In the genomic region with DNA sequence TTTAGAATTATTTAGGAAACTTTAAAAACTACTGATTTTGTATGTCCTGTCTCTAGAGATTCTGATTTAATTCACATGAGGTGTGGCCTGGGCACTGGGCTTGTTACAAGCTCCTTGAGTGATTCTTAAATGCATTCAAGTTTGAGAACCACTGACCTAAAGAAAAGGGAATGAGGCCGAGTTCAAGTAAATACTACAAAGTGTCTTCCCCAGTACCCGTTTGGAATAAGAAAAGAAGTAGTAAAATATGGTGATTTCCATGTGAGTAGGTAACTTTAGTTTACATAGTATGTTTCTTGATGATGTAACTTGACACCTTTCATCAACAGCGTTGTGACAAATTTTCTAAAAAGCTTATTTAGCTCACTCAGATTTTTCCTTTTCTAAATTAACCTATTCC, we compare ENCODE assay signal across 29 cellular contexts.
"Had no signal": no experiment of that assay in that cellular context is flagged by ENCODE, and none has a peak within 500 bp of the region (broad histone marks: within the 10 kb centered on the region; RNA-seq: fewer than 3 reads in every experiment).

No MANE protein-coding gene starts in this region.

- H3K36me3 ChIP-seq: brain microvascular endothelial cell, right atrium auricular region, spleen, suprapubic skin, tibial artery, upper lobe of right lung, WERI-Rb-1 had no signal

- H3K36me3 Mint-ChIP-seq: activated CD4-positive, alpha-beta memory T cell treated with anti-CD3 and anti-CD28 coated beads for 36 hours; activated naive CD4-positive, alpha-beta T cell treated with anti-CD3 and anti-CD28 coated beads, Interleukin-2, amount 10 ng/mL, durations not matched to agents 7 days and 5 days had no signal

- H3K4me3 ChIP-seq: right atrium auricular region, spleen, suprapubic skin, tibial artery, upper lobe of right lung had no signal

- H2AFZ ChIP-seq: parathyroid adenoma had no signal

- H3K9me3 ChIP-seq: upper lobe of right lung had no signal

- H3K27me3 Mint-ChIP-seq: activated CD4-positive, alpha-beta memory T cell treated with anti-CD3 and anti-CD28 coated beads for 36 hours; activated CD4-positive, alpha-beta T cell treated with anti-CD3 and anti-CD28 coated beads, Interleukin-2, amount 10 ng/mL, durations not matched to agents 24 days and 14 days; activated naive CD4-positive, alpha-beta T cell treated with anti-CD3 and anti-CD28 coated beads, Interleukin-2, amount 10 ng/mL, durations not matched to agents 7 days and 5 days; naive thymus-derived CD4-positive, alpha-beta T cell had no signal

- H3K4me1 Mint-ChIP-seq: activated CD4-positive, alpha-beta T cell treated with anti-CD3 and anti-CD28 coated beads, Interleukin-2, amount 10 ng/mL, durations not matched to agents 24 days and 14 days; activated naive CD4-positive, alpha-beta T cell treated with anti-CD3 and anti-CD28 coated beads, Interleukin-2, amount 10 ng/mL, durations not matched to agents 7 days and 5 days; naive thymus-derived CD4-positive, alpha-beta T cell had no signal

- DNase-seq: activated CD4-positive, alpha-beta memory T cell treated with anti-CD3 and anti-CD28 coated beads for 36 hours; activated CD4-positive, alpha-beta T cell treated with anti-CD3 and anti-CD28 coated beads, Interleukin-2, amount 10 ng/mL, durations not matched to agents 24 days and 14 days; activated CD4-positive, CD25-positive, alpha-beta regulatory T cell treated with anti-CD3 and anti-CD28 coated beads, Interleukin-2, amount 50 U/mL, for 72 hours; activated CD8-positive, alpha-beta memory T cell treated with anti-CD3 and anti-CD28 coated beads, Interleukin-2, amount 50 U/mL, for 4 hours; activated gamma-delta T cell; activated naive CD4-positive, alpha-beta T cell treated with anti-CD3 and anti-CD28 coated beads, Interleukin-2, amount 10 ng/mL, durations not matched to agents 7 days and 5 days; activated T-cell treated with anti-CD3 and anti-CD28 coated beads, Interleukin-2, amount 50 U/mL, for 1 hour; amniotic stem cell; brain microvascular endothelial cell; foreskin fibroblast; head of caudate nucleus; hippocampal formation; left colon; mammary epithelial cell; midbrain; naive thymus-derived CD4-positive, alpha-beta T cell; nucleus accumbens; spleen; stimulated activated naive CD4-positive, alpha-beta T cell; T1000; tibial artery; upper lobe of right lung; WERI-Rb-1 had no signal

- H3K27ac Mint-ChIP-seq: activated CD4-positive, alpha-beta memory T cell treated with anti-CD3 and anti-CD28 coated beads for 36 hours; activated CD4-positive, alpha-beta T cell treated with anti-CD3 and anti-CD28 coated beads, Interleukin-2, amount 10 ng/mL, durations not matched to agents 24 days and 14 days; activated naive CD4-positive, alpha-beta T cell treated with anti-CD3 and anti-CD28 coated beads, Interleukin-2, amount 10 ng/mL, durations not matched to agents 7 days and 5 days; activated T-helper 1 cell treated with anti-CD3 and anti-CD28 coated beads, Interleukin-12 subunit alpha, Interleukin-12 subunit beta, Interleukin-2, Interleukin-4 antibody, amounts not matched to agents 30 ng/mL and 10 ng/mL and 1 ng/mL, durations not matched to agents 14 hours and 24 hours and 36 hours; naive thymus-derived CD4-positive, alpha-beta T cell; T-helper 1 cell treated with Interleukin-12 subunit alpha and Interleukin-12 subunit beta and Interleukin-4 antibody, amounts not matched to agents 30 μg/mL and 1 μg/mL, for 36 hours had no signal

- H3K4me1 ChIP-seq: parathyroid adenoma, right atrium auricular region, spleen, suprapubic skin, tibial artery, upper lobe of right lung had no signal

- H3K9ac ChIP-seq: parathyroid adenoma had no signal

- H3K79me2 ChIP-seq: parathyroid adenoma had no signal

- H3K4me3 Mint-ChIP-seq: activated CD4-positive, alpha-beta memory T cell treated with anti-CD3 and anti-CD28 coated beads for 36 hours; activated CD4-positive, alpha-beta T cell treated with anti-CD3 and anti-CD28 coated beads, Interleukin-2, amount 10 ng/mL, durations not matched to agents 24 days and 14 days; activated naive CD4-positive, alpha-beta T cell treated with anti-CD3 and anti-CD28 coated beads, Interleukin-2, amount 10 ng/mL, durations not matched to agents 7 days and 5 days; activated T-helper 1 cell treated with anti-CD3 and anti-CD28 coated beads, Interleukin-12 subunit alpha, Interleukin-12 subunit beta, Interleukin-2, Interleukin-4 antibody, amounts not matched to agents 30 ng/mL and 10 ng/mL and 1 ng/mL, durations not matched to agents 14 hours and 24 hours and 36 hours; naive thymus-derived CD4-positive, alpha-beta T cell; T-helper 1 cell treated with Interleukin-12 subunit alpha and Interleukin-12 subunit beta and Interleukin-4 antibody, amounts not matched to agents 30 μg/mL and 1 μg/mL, for 36 hours had no signal

- H3K27me3 ChIP-seq: brain microvascular endothelial cell, right atrium auricular region, spleen, suprapubic skin, tibial artery, upper lobe of right lung had no signal

- ATAC-seq: esophagus mucosa; left colon; naive thymus-derived CD4-positive, alpha-beta T cell; upper lobe of right lung had no signal

- H3K27ac ChIP-seq: brain microvascular endothelial cell, parathyroid adenoma, right atrium auricular region, spleen, suprapubic skin, tibial artery, upper lobe of right lung, WERI-Rb-1 had no signal
